9 cellular contexts compared by ENCODE assay signal in genomic region chr1:110780600-110781484, GRCh38.
DNase-seq lines count a peak whose midpoint lies in the region; ATAC-seq and TF ChIP-seq lines count a peak whose summit lies in the region.
"Had no signal": no experiment of that assay in that cellular context is flagged by ENCODE, and none has a peak within 500 bp of the region (broad histone marks: within the 10 kb centered on the region; RNA-seq: fewer than 3 reads in every experiment).

No MANE protein-coding gene starts in this region.

- no peaks in the 10 kb centered on the region for H3K36me3 Mint-ChIP-seq in osteocyte (ENCODE audit: unreplicated experiment)

- no peaks in the 10 kb centered on the region for H3K9me2 ChIP-seq in Karpas-422 (replicated peaks; ENCODE audit: insufficient read depth, low read length)

- H3K36me3 ChIP-seq in Karpas-422 (ENCODE audit: insufficient read depth, low read length) (no peaks in the 10 kb centered on the region), tibial artery (no peaks in the 10 kb centered on the region)

- H3K4me3 ChIP-seq in Karpas-422 (ENCODE audit: low read length) (no peak overlapping the region), tibial artery (no peak overlapping the region)

- no peaks in the 10 kb centered on the region for H3K4me1 Mint-ChIP-seq in osteocyte (ENCODE audit: unreplicated experiment)

- no peak overlapping the region for H3K9ac ChIP-seq in Karpas-422 (ENCODE audit: low read length)

- no peak overlapping the region for H3K27ac Mint-ChIP-seq in osteocyte (ENCODE audit: unreplicated experiment)
- H3K27ac Mint-ChIP-seq: dendritic cell treated with granulocyte-macrophage colony-stimulating factor and Interleukin-4, amounts not matched to agents 40 ng/mL and 50 ng/mL, for 4 days had no signal

- peak; percentile 72 for TF ChIP-seq CTCF in RWPE1 (conservative IDR thresholded peaks at IDR 0.05; ENCODE audit: low read depth)
- peak; percentile 63 for TF ChIP-seq CTCF in osteocyte (IDR thresholded peaks at IDR 0.05)
- TF ChIP-seq CTCF in tibial artery (IDR thresholded peaks at IDR 0.05): peak; percentile 55 to 64

- H3K4me1 ChIP-seq in Karpas-422 (ENCODE audit: low read length): no peaks in the 10 kb centered on the region
- H3K4me1 ChIP-seq in tibial artery: peaks cover 0 to 7% (median 0%) of the 10 kb centered on the region in 4 donors

- POLR2A ChIA-PET in RWPE1 (lab: Yijun Ruan, JAX; ENCODE audit: low non-redundant PET): interaction anchor here (0.5 kb wide), 1 partner anchor 1191 kb away, joined by 5 read pairs; no protein-coding TSS in a partner anchor

- H3K9me3 Mint-ChIP-seq in osteocyte (ENCODE audit: unreplicated experiment): no peaks in the 10 kb centered on the region
- H3K9me3 Mint-ChIP-seq: dendritic cell treated with granulocyte-macrophage colony-stimulating factor and Interleukin-4, amounts not matched to agents 40 ng/mL and 50 ng/mL, for 4 days had no signal

- H3K79me2 ChIP-seq in Karpas-422 (ENCODE audit: low read length): no peaks in the 10 kb centered on the region

- no peaks in the 10 kb centered on the region for H3K9me3 ChIP-seq in Karpas-422 (ENCODE audit: low read length)
- H3K9me3 ChIP-seq in tibial artery: no peaks in the 10 kb centered on the region

- H3K27me3 ChIP-seq in Karpas-422 (ENCODE audit: low read length) (no peaks in the 10 kb centered on the region), tibial artery (peaks cover 0 to 38% of the 10 kb centered on the region in 2 donors)

- no peak overlapping the region for H3K4me3 Mint-ChIP-seq in osteocyte (ENCODE audit: unreplicated experiment)
- H3K4me3 Mint-ChIP-seq: dendritic cell treated with granulocyte-macrophage colony-stimulating factor and Interleukin-4, amounts not matched to agents 40 ng/mL and 50 ng/mL, for 4 days had no signal

- no peaks in the 10 kb centered on the region for H4K20me1 ChIP-seq in Karpas-422 (ENCODE audit: insufficient read depth, low read depth, low read length)

- intact Hi-C loops in tibial artery (cut with DNase I; ENCODE audit: low total_unique reads): loop anchor here (10.0 kb wide), 1 partner anchor 156 kb away; no protein-coding TSS in a partner anchor

- H3K4me2 ChIP-seq in Karpas-422 (ENCODE audit: low read depth, low read length, poor library complexity, severe bottlenecking): no peak overlapping the region

- no peak for ATAC-seq in HG03025 (IDR thresholded peaks at IDR 0.05; ENCODE audit: low FRiP score, unreplicated experiment)

- CTCF ChIA-PET in RWPE1 (lab: Yijun Ruan, JAX): interaction anchor here (0.6 to 2.2 kb wide), 10 partner anchors 8 to 584 kb away, joined by 3 to 14 read pairs (median 4); no protein-coding TSS in a partner anchor

- DNase-seq in DMS79 treated with DMSO at 0.1 percent for 48 hours (lab: John Stamatoyannopoulos, UW): peak; percentile 42
- DNase-seq in Karpas-422: peak; percentile 91
- DNase-seq in RWPE1 (ENCODE audit: low spot score): peak; percentile 62
- DNase-seq in activated effector memory CD4-positive, alpha-beta T cell treated with Interleukin-2 at 50 U/mL for 16 hours: peak; percentile 53
- peak; percentile 52 for DNase-seq in globus pallidus (ENCODE audit: low spot score)
- DNase-seq in osteocyte (ENCODE audit: extremely low spot score, unreplicated experiment): no peak
- DNase-seq in tibial artery: peak in 1 of 2 donors; percentile 53

- H3K27ac ChIP-seq in Karpas-422 (ENCODE audit: low read length) (no peak overlapping the region), RWPE1 (no peak overlapping the region), tibial artery (no peak overlapping the region)

- no peak overlapping the region for H2AFZ ChIP-seq in Karpas-422 (ENCODE audit: low read length)

- no peaks in the 10 kb centered on the region for H3K27me3 Mint-ChIP-seq in osteocyte (ENCODE audit: unreplicated experiment)
